36 cellular contexts compared by ENCODE assay signal in genomic region chr13:21120191-21120590, GRCh38. TPM values are rescaled to one million over a fixed set of nuclear protein-coding genes. Genes with fewer than 3 reads are reported as not detected.
DNase-seq lines count a peak whose midpoint lies in the region; ATAC-seq, FAIRE-seq and TF ChIP-seq lines count a peak whose summit lies in the region.
"Had no signal": no experiment of that assay in that cellular context is flagged by ENCODE, and none has a peak within 500 bp of the region (broad histone marks: within the 10 kb centered on the region; RNA-seq: fewer than 3 reads in every experiment).

No MANE protein-coding gene starts in this region.

- no peak overlapping the region for H3K4me3 Mint-ChIP-seq in natural killer cell treated with Interleukin-12 subunit alpha and Interleukin-12 subunit beta and Interleukin-15 and Interleukin-18, amount 100 ng/mL, for 72 hours
- H3K4me3 Mint-ChIP-seq: B cell; CD14-positive monocyte; CD4-positive, alpha-beta memory T cell; CD4-positive, alpha-beta T cell; CD4-positive, CD25-positive, alpha-beta regulatory T cell; CD8-positive, alpha-beta memory T cell; CD8-positive, alpha-beta T cell had no signal

- no peaks in the 10 kb centered on the region for H3K27me3 Mint-ChIP-seq in natural killer cell treated with Interleukin-12 subunit alpha and Interleukin-12 subunit beta and Interleukin-15 and Interleukin-18, amount 100 ng/mL, for 72 hours
- H3K27me3 Mint-ChIP-seq: CD4-positive, alpha-beta T cell had no signal

- H3K27ac Mint-ChIP-seq in natural killer cell treated with Interleukin-12 subunit alpha and Interleukin-12 subunit beta and Interleukin-15 and Interleukin-18, amount 100 ng/mL, for 72 hours = no peak overlapping the region
- H3K27ac Mint-ChIP-seq: B cell; CD14-positive monocyte; CD4-positive, alpha-beta memory T cell; CD4-positive, alpha-beta T cell; CD4-positive, CD25-positive, alpha-beta regulatory T cell; CD8-positive, alpha-beta memory T cell; CD8-positive, alpha-beta T cell had no signal

- peak; percentile 52; the same call in 1 of the 2 replicates for TF ChIP-seq EP300 in K562 (IDR thresholded peaks at IDR 0.05; ENCODE audit: low read length)

- no peaks in the 10 kb centered on the region for H3K9me3 Mint-ChIP-seq in natural killer cell treated with Interleukin-12 subunit alpha and Interleukin-12 subunit beta and Interleukin-15 and Interleukin-18, amount 100 ng/mL, for 72 hours
- H3K9me3 Mint-ChIP-seq: CD4-positive, alpha-beta T cell; CD8-positive, alpha-beta memory T cell; CD8-positive, alpha-beta T cell had no signal

- ATAC-seq in K562 = peak; percentile 29; the same call in 1 of the 3 replicates
- ATAC-seq in natural killer cell treated with Interleukin-12 subunit alpha and Interleukin-12 subunit beta and Interleukin-15 and Interleukin-18, amount 100 ng/mL, for 72 hours = no peak
- ATAC-seq: A549; CD8-positive, alpha-beta T cell had no signal

- TF ChIP-seq POLR2A in K562 (conservative IDR thresholded peaks at IDR 0.05) = no peak

- no peaks in the 10 kb centered on the region for H3K36me3 Mint-ChIP-seq in natural killer cell treated with Interleukin-12 subunit alpha and Interleukin-12 subunit beta and Interleukin-15 and Interleukin-18, amount 100 ng/mL, for 72 hours
- H3K36me3 Mint-ChIP-seq: CD14-positive monocyte; CD4-positive, alpha-beta memory T cell; CD4-positive, CD25-positive, alpha-beta regulatory T cell; CD8-positive, alpha-beta memory T cell; CD8-positive, alpha-beta T cell had no signal

- H4K20me1 ChIP-seq in K562 (replicated peaks; ENCODE audit: control insufficient read depth, insufficient read depth, low read length) = no peaks in the 10 kb centered on the region
- no peaks in the 10 kb centered on the region for H4K20me1 ChIP-seq in smooth muscle cell (ENCODE audit: low read depth)
- H4K20me1 ChIP-seq: BLaER1; BLaER1 treated with 17β-estradiol and CSF1 and Interleukin-3, amounts not matched to agents 10 nM and 100 nM had no signal

- DNase-seq in OCI-M1 (lab: John Stamatoyannopoulos, UW) = peak; percentile 1
- DNase-seq in K562 (ENCODE audit: extremely low read depth in 1 of 4, low spot score in 3 of 4) = no peak
- DNase-seq in smooth muscle cell (lab: John Stamatoyannopoulos, UW; ENCODE audit: unreplicated experiment) = no peak
- DNase-seq in HEK293T (ENCODE audit: extremely low spot score) = no peak
- no peak for DNase-seq in natural killer cell treated with Interleukin-12 subunit alpha and Interleukin-12 subunit beta and Interleukin-15 and Interleukin-18, amount 100 ng/mL, for 72 hours (ENCODE audit: low spot score)
- no peak for DNase-seq in NCI-H510A treated with DMSO at 0.1 percent for 48 hours (lab: John Stamatoyannopoulos, UW)
- no peak for DNase-seq in SKM-1 treated with dmso at 0.1 percent for 144 hours (lab: John Stamatoyannopoulos, UW; ENCODE audit: unreplicated experiment)
- DNase-seq: 8988T; ACHN; AML-193; BE2C; C1 segment of cervical spinal cord; Caco-2; Calu3; CD4-positive, alpha-beta memory T cell; CD4-positive, alpha-beta T cell; CD4-positive, CD25-positive, alpha-beta regulatory T cell; CD8-positive, alpha-beta memory T cell; CD8-positive, alpha-beta T cell; COR-L47; DMS 273 treated with DMSO at 0.1 percent for 48 hours; DMS153; DMS53; DMS79; DMS79 treated with DMSO at 0.1 percent for 48 hours; DND-41; EL had no signal

- H3K9me3 ChIP-seq in K562 (replicated peaks; ENCODE audit: control insufficient read depth, insufficient read depth, low read depth, low read length) = no peaks in the 10 kb centered on the region
- no peaks in the 10 kb centered on the region for H3K9me3 ChIP-seq in neutrophil
- H3K9me3 ChIP-seq in smooth muscle cell (replicated peaks; ENCODE audit: low read depth) = no peaks in the 10 kb centered on the region
- H3K9me3 ChIP-seq: A549, BE2C, BLaER1, Caco-2 had no signal

- H3K27ac ChIP-seq in K562 (ENCODE audit: extremely low read depth, low read depth, low read length) = no peak overlapping the region
- H3K27ac ChIP-seq in neutrophil = peak overlapping the region; percentile 52
- H3K27ac ChIP-seq in smooth muscle cell (ENCODE audit: low read depth) = no peak overlapping the region
- H3K27ac ChIP-seq: 22Rv1; A549; BLaER1; BLaER1 treated with 17β-estradiol and CSF1 and Interleukin-3, amounts not matched to agents 10 nM and 100 nM; C4-2B had no signal

- H2AFZ ChIP-seq in K562 (ENCODE audit: low read depth, low read length) = no peak overlapping the region
- H2AFZ ChIP-seq in smooth muscle cell (ENCODE audit: low read depth) = peak overlapping the region; percentile 2

- in situ Hi-C loops in K562 (cut with MboI) = no loop called here

- no TSS peak for BruUV-seq in K562 (replicated peaks; lab: Mats Ljungman, UMichigan)

- intact Hi-C loops in K562 (cut with micrococcal nuclease) = no loop called here

- no peaks in the 10 kb centered on the region for H3K9me1 ChIP-seq in K562 (ENCODE audit: control insufficient read depth, insufficient read depth, low read length)

- TF ChIP-seq RAD21 in K562 (CRISPR knock-in tag; conservative IDR thresholded peaks at IDR 0.05 in 1 of 2, IDR thresholded peaks at IDR 0.05 in 1 of 2) = no peak

- no peak overlapping the region for H3K4me2 ChIP-seq in K562 (ENCODE audit: insufficient read depth, low read length)
- H3K4me2 ChIP-seq in smooth muscle cell = no peak overlapping the region
- H3K4me2 ChIP-seq: A549; BLaER1; BLaER1 treated with 17β-estradiol and CSF1 and Interleukin-3, amounts not matched to agents 10 nM and 100 nM had no signal

- H3K4me1 Mint-ChIP-seq in natural killer cell treated with Interleukin-12 subunit alpha and Interleukin-12 subunit beta and Interleukin-15 and Interleukin-18, amount 100 ng/mL, for 72 hours (ENCODE audit: low read depth in 2 of 2) = no peaks in the 10 kb centered on the region
- H3K4me1 Mint-ChIP-seq: B cell; CD14-positive monocyte; CD4-positive, alpha-beta memory T cell; CD4-positive, CD25-positive, alpha-beta regulatory T cell; CD8-positive, alpha-beta memory T cell had no signal

- H3F3A ChIP-seq in smooth muscle cell (ENCODE audit: low read depth) = no peaks in the 10 kb centered on the region

- H3K4me1 ChIP-seq in K562 (replicated peaks in 1 of 2; ENCODE audit: control insufficient read depth in 2 of 2, insufficient read depth in 2 of 2, low read length in 2 of 2) (no peaks in the 10 kb centered on the region; a peak in 1 of 5 replicates), neutrophil (ENCODE audit: control insufficient read depth in 1 of 2, insufficient read depth in 1 of 2, low read depth in 1 of 2, low read length in 1 of 2) (peaks cover 9 to 21% of the 10 kb centered on the region in 2 experiments), smooth muscle cell (ENCODE audit: low read depth) (no peaks in the 10 kb centered on the region)
- H3K4me1 ChIP-seq: A549, BE2C, Caco-2 had no signal

- H3K4me3 ChIP-seq in K562 (no peak overlapping the region), neutrophil (ENCODE audit: low read depth in 1 of 2, low read length in 1 of 2) (no peak overlapping the region), smooth muscle cell (no peak overlapping the region)
- H3K4me3 ChIP-seq: A549; BLaER1; BLaER1 treated with 17β-estradiol and CSF1 and Interleukin-3, amounts not matched to agents 10 nM and 100 nM had no signal

- H3K79me2 ChIP-seq in K562 (ENCODE audit: control insufficient read depth, insufficient read depth, low read length) (no peaks in the 10 kb centered on the region), smooth muscle cell (ENCODE audit: low read depth) (no peaks in the 10 kb centered on the region)

- H3K9ac ChIP-seq in K562 (ENCODE audit: insufficient read depth in 1 of 2, low read depth in 2 of 2, low read length in 2 of 2) (no peak overlapping the region), smooth muscle cell (ENCODE audit: low read depth) (no peak overlapping the region)
- H3K9ac ChIP-seq: BLaER1; BLaER1 treated with 17β-estradiol and CSF1 and Interleukin-3, amounts not matched to agents 10 nM and 100 nM had no signal

- CTCF ChIA-PET in K562 (lab: Yijun Ruan, JAX; ENCODE audit: low intra/inter-chr PET ratio) (no interaction called here), HEK293T (lab: Yijun Ruan, JAX) (interaction anchor here (0.6 kb wide), 1 partner anchor 928 kb away, joined by 4 read pairs; no protein-coding TSS in a partner anchor)

- POLR2A ChIA-PET in K562 (lab: Yijun Ruan, JAX) (no interaction called here), HEK293T (lab: Yijun Ruan, JAX) (no interaction called here)

- H3K27me3 ChIP-seq in K562 (ENCODE audit: control insufficient read depth in 2 of 2, insufficient read depth in 2 of 2, low read length in 2 of 2) (no peaks in the 10 kb centered on the region), neutrophil (no peaks in the 10 kb centered on the region), smooth muscle cell (ENCODE audit: low read depth) (no peaks in the 10 kb centered on the region)
- H3K27me3 ChIP-seq: BE2C; BLaER1; BLaER1 treated with 17β-estradiol and CSF1 and Interleukin-3, amounts not matched to agents 10 nM and 100 nM had no signal

- TF ChIP-seq CTCF in K562 (IDR thresholded peaks at IDR 0.05 in 2 of 3, conservative IDR thresholded peaks at IDR 0.05 in 1 of 3; ENCODE audit: insufficient read depth in 2 of 3, low read depth in 1 of 3, low read length in 3 of 3) (no peak), neutrophil (IDR thresholded peaks at IDR 0.05) (no peak), smooth muscle cell (IDR thresholded peaks at IDR 0.05; ENCODE audit: borderline replicate concordance, insufficient read depth, poor library complexity, severe bottlenecking) (no peak)

- H3K36me3 ChIP-seq in K562 (ENCODE audit: control insufficient read depth, insufficient read depth, low read length) = no peaks in the 10 kb centered on the region
- H3K36me3 ChIP-seq in neutrophil = no peaks in the 10 kb centered on the region
- no peaks in the 10 kb centered on the region for H3K36me3 ChIP-seq in smooth muscle cell (ENCODE audit: low read depth)
- H3K36me3 ChIP-seq: BE2C; BLaER1; BLaER1 treated with 17β-estradiol and CSF1 and Interleukin-3, amounts not matched to agents 10 nM and 100 nM had no signal

- FAIRE-seq in K562 (lab: Jason Lieb, UNC) = no peak
- FAIRE-seq: A549, D721Med had no signal

- 30% methylated on average over 6 of the region's 6 CpGs for WGBS in K562 (ENCODE audit: insufficient coverage, low coverage, missing lambda C conversion rate)
- whole genome bisulfite sequencing in smooth muscle cell (ENCODE audit: low lambda C conversion rate) = 85% methylated on average over 6 of the region's 6 CpGs

RNA-seq across cellular contexts. Expression of gene SAP18, which starts 19.7 kb away (rescaled TPM):
- 16.1 and 36.2 TPM in 2 replicates for total RNA-seq in K562 (2011; cell fraction: chromatin; rRNA removed; ENCODE audit: low replicate concordance)
- total RNA-seq in K562 (2011; cell fraction: nucleolus; rRNA removed) = 10.8 and 15.3 TPM in 2 replicates
- 28.9 and 42.6 TPM in 2 replicates for total RNA-seq in K562 (2011; cell fraction: nucleoplasm; rRNA removed)
- total RNA-seq in K562 (2014; rRNA removed) (26.2 and 38.0 TPM in 2 replicates), K562 (2014; rRNA removed; fragmentation: Illumina TruSeq; extraction: Trizol) (82.9 and 107 TPM in 2 replicates), K562 (2015; rRNA removed; fragmentation: Illumina TruSeq; extraction: Trizol) (57.2 and 58.6 TPM in 2 replicates), K562 (2021) (179 and 180 TPM in 2 replicates), smooth muscle cell (95.3 TPM in 2 replicates)
- polyA plus RNA-seq in K562 (2011; rRNA removed) (74.1 and 98.6 TPM in 2 replicates), K562 (2014; fragmentation: Illumina TruSeq; extraction: Trizol) (39.6 and 50.3 TPM in 2 replicates), K562 (2014; fragmentation: Nextera tagmentation; extraction: Ambion mirVana) (100 to 1,000 TPM; 311 to 363 TPM), K562 (2014; rRNA removed) (56.1 and 66.1 TPM in 2 replicates), smooth muscle cell (366 and 394 TPM in 2 replicates)
- 16.2 and 25.3 TPM in 2 replicates for polyA plus RNA-seq in K562 (2011; cell fraction: cytosol; rRNA removed)
- polyA plus RNA-seq in K562 (2011; cell fraction: nucleus; rRNA removed) = 10.0 and 19.6 TPM in 2 replicates
- 88.6 and 104 TPM in 2 replicates for polyA plus RNA-seq in K562 (2012)
- 20.8 and 22.9 TPM in 2 replicates for polyA minus RNA-seq in K562 (2011; rRNA and poly(A)+ RNA removed)
- 7.7 and 8.0 TPM in 2 replicates for polyA minus RNA-seq in K562 (2011; cell fraction: cytosol; rRNA and poly(A)+ RNA removed)
- 13.1 and 28.0 TPM in 2 replicates for polyA minus RNA-seq in K562 (2011; cell fraction: nucleus; rRNA and poly(A)+ RNA removed)
- 100 to 1,000 TPM; 178 to 245 TPM for total RNA-seq in natural killer cell treated with Interleukin-12 subunit alpha and Interleukin-12 subunit beta and Interleukin-15 and Interleukin-18, amount 100 ng/mL, for 72 hours

RNA-seq across cellular contexts. Expression of gene SKA3, which starts 56.2 kb away (rescaled TPM):
- 7.3 and 28.3 TPM in 2 replicates for total RNA-seq in K562 (2011; cell fraction: chromatin; rRNA removed; ENCODE audit: low replicate concordance)
- 5.5 and 5.8 TPM in 2 replicates for total RNA-seq in K562 (2011; cell fraction: nucleolus; rRNA removed)
- total RNA-seq in K562 (2011; cell fraction: nucleoplasm; rRNA removed) = 10.3 and 15.0 TPM in 2 replicates
- total RNA-seq in K562 (2014; rRNA removed) (17.0 and 23.9 TPM in 2 replicates), K562 (2014; rRNA removed; fragmentation: Illumina TruSeq; extraction: Trizol) (29.9 and 30.7 TPM in 2 replicates), K562 (2015; rRNA removed; fragmentation: Illumina TruSeq; extraction: Trizol) (31.0 and 33.3 TPM in 2 replicates), K562 (2021) (29.5 and 35.9 TPM in 2 replicates), smooth muscle cell (5.4 and 6.5 TPM in 2 replicates)
- polyA plus RNA-seq in K562 (2011; rRNA removed) (30.5 and 38.5 TPM in 2 replicates), K562 (2014; fragmentation: Illumina TruSeq; extraction: Trizol) (42.0 and 53.3 TPM in 2 replicates), K562 (2014; fragmentation: Nextera tagmentation; extraction: Ambion mirVana) (10 to 100 TPM; 17.7 to 25.8 TPM), K562 (2014; rRNA removed) (30.8 and 32.3 TPM in 2 replicates), smooth muscle cell (4.9 and 7.2 TPM in 2 replicates)
- polyA plus RNA-seq in K562 (2011; cell fraction: cytosol; rRNA removed) = 10.3 and 15.6 TPM in 2 replicates
- 11.7 and 15.1 TPM in 2 replicates for polyA plus RNA-seq in K562 (2011; cell fraction: nucleus; rRNA removed)
- polyA plus RNA-seq in K562 (2012) = 16.2 and 22.4 TPM in 2 replicates
- polyA minus RNA-seq in K562 (2011; rRNA and poly(A)+ RNA removed) = 27.3 and 29.1 TPM in 2 replicates
- 17.6 and 26.9 TPM in 2 replicates for polyA minus RNA-seq in K562 (2011; cell fraction: cytosol; rRNA and poly(A)+ RNA removed)
- polyA minus RNA-seq in K562 (2011; cell fraction: nucleus; rRNA and poly(A)+ RNA removed) = 6.6 and 10.2 TPM in 2 replicates
- 10 to 100 TPM; 18.1 to 31.1 TPM for total RNA-seq in natural killer cell treated with Interleukin-12 subunit alpha and Interleukin-12 subunit beta and Interleukin-15 and Interleukin-18, amount 100 ng/mL, for 72 hours
- polyA plus RNA-seq: CD8-positive, alpha-beta memory T cell had no signal

RNA-seq across cellular contexts. Expression of gene MRPL57, which starts 56.3 kb away (rescaled TPM):
- 5.1 and 5.5 TPM in 2 replicates for total RNA-seq in K562 (2011; cell fraction: chromatin; rRNA removed; ENCODE audit: low replicate concordance)
- 7.1 and 10.3 TPM in 2 replicates for total RNA-seq in K562 (2011; cell fraction: nucleolus; rRNA removed)
- 8.3 and 9.7 TPM in 2 replicates for total RNA-seq in K562 (2011; cell fraction: nucleoplasm; rRNA removed)
- total RNA-seq in K562 (2014; rRNA removed) = 40.4 and 61.8 TPM in 2 replicates
- total RNA-seq in K562 (2014; rRNA removed; fragmentation: Illumina TruSeq; extraction: Trizol) = 10.0 and 10.3 TPM in 2 replicates
- 15.3 and 15.7 TPM in 2 replicates for total RNA-seq in K562 (2015; rRNA removed; fragmentation: Illumina TruSeq; extraction: Trizol)
- total RNA-seq in K562 (2021) = 18.0 and 18.9 TPM in 2 replicates
- 12.6 and 15.9 TPM in 2 replicates for polyA plus RNA-seq in K562 (2011; rRNA removed)
- 10.0 and 17.4 TPM in 2 replicates for polyA plus RNA-seq in K562 (2011; cell fraction: cytosol; rRNA removed)
- polyA plus RNA-seq in K562 (2011; cell fraction: nucleus; rRNA removed) = 8.9 and 12.1 TPM in 2 replicates
- 15.1 and 16.9 TPM in 2 replicates for polyA plus RNA-seq in K562 (2012)
- 8.3 and 11.4 TPM in 2 replicates for polyA plus RNA-seq in K562 (2014; fragmentation: Illumina TruSeq; extraction: Trizol)
- polyA plus RNA-seq in K562 (2014; fragmentation: Nextera tagmentation; extraction: Ambion mirVana) = 10 to 100 TPM in 1 of 2 experiments, 1 to 10 TPM in 1; 6.5 to 12.5 TPM
- polyA plus RNA-seq in K562 (2014; rRNA removed) = 25.3 and 29.5 TPM in 2 replicates
- 3.2 and 4.3 TPM in 2 replicates for polyA minus RNA-seq in K562 (2011; rRNA and poly(A)+ RNA removed)
- 3.8 and 5.4 TPM in 2 replicates for polyA minus RNA-seq in K562 (2011; cell fraction: cytosol; rRNA and poly(A)+ RNA removed)
- polyA minus RNA-seq in K562 (2011; cell fraction: nucleus; rRNA and poly(A)+ RNA removed) = 3.5 and 3.8 TPM in 2 replicates
- 16.4 and 18.6 TPM in 2 replicates for total RNA-seq in smooth muscle cell
- polyA plus RNA-seq in smooth muscle cell = 31.0 and 31.5 TPM in 2 replicates
- 10 to 100 TPM; 17.3 to 23.8 TPM for total RNA-seq in natural killer cell treated with Interleukin-12 subunit alpha and Interleukin-12 subunit beta and Interleukin-15 and Interleukin-18, amount 100 ng/mL, for 72 hours

RNA-seq across cellular contexts. Expression of gene LATS2, which starts 58.8 kb away (rescaled TPM):
- total RNA-seq in K562 (2011; cell fraction: chromatin; rRNA removed; ENCODE audit: low replicate concordance) = 1.3 and 1.5 TPM in 2 replicates
- total RNA-seq in K562 (2011; cell fraction: nucleolus; rRNA removed) = 1.1 and 1.3 TPM in 2 replicates
- 0.69 and 0.95 TPM in 2 replicates for total RNA-seq in K562 (2011; cell fraction: nucleoplasm; rRNA removed)
- total RNA-seq in K562 (2014; rRNA removed) = 0.77 and 0.94 TPM in 2 replicates
- total RNA-seq in K562 (2014; rRNA removed; fragmentation: Illumina TruSeq; extraction: Trizol) = 0.76 and 0.96 TPM in 2 replicates
- total RNA-seq in K562 (2015; rRNA removed; fragmentation: Illumina TruSeq; extraction: Trizol) = 0.64 and 0.76 TPM in 2 replicates
- 2.4 and 3.7 TPM in 2 replicates for total RNA-seq in K562 (2021)
- polyA plus RNA-seq in K562 (2011; rRNA removed) = 0.42 and 0.72 TPM in 2 replicates
- 1.1 and 2.0 TPM in 2 replicates for polyA plus RNA-seq in K562 (2011; cell fraction: cytosol; rRNA removed)
- polyA plus RNA-seq in K562 (2011; cell fraction: nucleus; rRNA removed) = 0.65 and 1.1 TPM in 2 replicates
- polyA plus RNA-seq in K562 (2012) = 0.99 and 1.3 TPM in 2 replicates
- 0.88 and 1.1 TPM in 2 replicates for polyA plus RNA-seq in K562 (2014; fragmentation: Illumina TruSeq; extraction: Trizol)
- polyA plus RNA-seq in K562 (2014; fragmentation: Nextera tagmentation; extraction: Ambion mirVana) = under 1 TPM; 0.18 to 0.21 TPM
- polyA plus RNA-seq in K562 (2014; rRNA removed) = 0.63 and 1.2 TPM in 2 replicates
- 1.2 and 1.5 TPM in 2 replicates for polyA minus RNA-seq in K562 (2011; rRNA and poly(A)+ RNA removed)
- 1.1 and 1.2 TPM in 2 replicates for polyA minus RNA-seq in K562 (2011; cell fraction: cytosol; rRNA and poly(A)+ RNA removed)
- polyA minus RNA-seq in K562 (2011; cell fraction: nucleus; rRNA and poly(A)+ RNA removed) = 0.81 and 1.9 TPM in 2 replicates
- total RNA-seq in smooth muscle cell = 20.8 and 26.4 TPM in 2 replicates
- polyA plus RNA-seq in smooth muscle cell = 6.9 and 8.9 TPM in 2 replicates
- total RNA-seq in natural killer cell treated with Interleukin-12 subunit alpha and Interleukin-12 subunit beta and Interleukin-15 and Interleukin-18, amount 100 ng/mL, for 72 hours = 10 to 100 TPM; 15.8 to 29.8 TPM
- polyA plus RNA-seq: CD4-positive, CD25-positive, alpha-beta regulatory T cell had no signal
